Comparison of ENCODE assay signal across 1 cellular context in the genomic region with DNA sequence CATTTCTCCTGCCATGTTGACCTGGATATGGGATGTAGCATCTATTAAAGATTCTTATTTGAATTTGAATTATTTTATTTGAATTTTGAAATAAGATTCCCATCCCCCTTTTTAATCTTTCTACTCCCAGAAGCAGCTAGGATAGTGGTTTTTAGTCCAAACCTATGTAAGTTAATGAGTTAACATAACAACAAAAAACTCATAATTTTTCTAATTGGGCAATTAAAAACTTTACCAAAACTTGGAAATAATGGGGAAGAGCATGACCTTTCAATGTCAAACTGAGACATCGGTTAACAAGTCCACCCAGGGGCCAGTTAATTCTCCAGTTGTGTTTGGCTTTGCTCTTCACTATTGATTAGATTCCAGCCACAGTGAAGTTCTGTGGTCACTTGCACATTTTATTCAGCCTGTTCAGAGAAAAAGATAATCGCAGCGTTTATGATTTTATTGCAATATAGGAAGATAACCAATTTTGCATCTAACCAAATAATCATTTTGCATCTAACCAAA.
TF ChIP-seq lines count a peak whose summit lies in the region.

No MANE protein-coding gene starts in this region.

TF ChIP-seq in GM23338, 12 proteins besides CTCF, POLR2A, EP300 and RAD21 (continued from another document):
- TF ChIP-seq, protein P1, sequence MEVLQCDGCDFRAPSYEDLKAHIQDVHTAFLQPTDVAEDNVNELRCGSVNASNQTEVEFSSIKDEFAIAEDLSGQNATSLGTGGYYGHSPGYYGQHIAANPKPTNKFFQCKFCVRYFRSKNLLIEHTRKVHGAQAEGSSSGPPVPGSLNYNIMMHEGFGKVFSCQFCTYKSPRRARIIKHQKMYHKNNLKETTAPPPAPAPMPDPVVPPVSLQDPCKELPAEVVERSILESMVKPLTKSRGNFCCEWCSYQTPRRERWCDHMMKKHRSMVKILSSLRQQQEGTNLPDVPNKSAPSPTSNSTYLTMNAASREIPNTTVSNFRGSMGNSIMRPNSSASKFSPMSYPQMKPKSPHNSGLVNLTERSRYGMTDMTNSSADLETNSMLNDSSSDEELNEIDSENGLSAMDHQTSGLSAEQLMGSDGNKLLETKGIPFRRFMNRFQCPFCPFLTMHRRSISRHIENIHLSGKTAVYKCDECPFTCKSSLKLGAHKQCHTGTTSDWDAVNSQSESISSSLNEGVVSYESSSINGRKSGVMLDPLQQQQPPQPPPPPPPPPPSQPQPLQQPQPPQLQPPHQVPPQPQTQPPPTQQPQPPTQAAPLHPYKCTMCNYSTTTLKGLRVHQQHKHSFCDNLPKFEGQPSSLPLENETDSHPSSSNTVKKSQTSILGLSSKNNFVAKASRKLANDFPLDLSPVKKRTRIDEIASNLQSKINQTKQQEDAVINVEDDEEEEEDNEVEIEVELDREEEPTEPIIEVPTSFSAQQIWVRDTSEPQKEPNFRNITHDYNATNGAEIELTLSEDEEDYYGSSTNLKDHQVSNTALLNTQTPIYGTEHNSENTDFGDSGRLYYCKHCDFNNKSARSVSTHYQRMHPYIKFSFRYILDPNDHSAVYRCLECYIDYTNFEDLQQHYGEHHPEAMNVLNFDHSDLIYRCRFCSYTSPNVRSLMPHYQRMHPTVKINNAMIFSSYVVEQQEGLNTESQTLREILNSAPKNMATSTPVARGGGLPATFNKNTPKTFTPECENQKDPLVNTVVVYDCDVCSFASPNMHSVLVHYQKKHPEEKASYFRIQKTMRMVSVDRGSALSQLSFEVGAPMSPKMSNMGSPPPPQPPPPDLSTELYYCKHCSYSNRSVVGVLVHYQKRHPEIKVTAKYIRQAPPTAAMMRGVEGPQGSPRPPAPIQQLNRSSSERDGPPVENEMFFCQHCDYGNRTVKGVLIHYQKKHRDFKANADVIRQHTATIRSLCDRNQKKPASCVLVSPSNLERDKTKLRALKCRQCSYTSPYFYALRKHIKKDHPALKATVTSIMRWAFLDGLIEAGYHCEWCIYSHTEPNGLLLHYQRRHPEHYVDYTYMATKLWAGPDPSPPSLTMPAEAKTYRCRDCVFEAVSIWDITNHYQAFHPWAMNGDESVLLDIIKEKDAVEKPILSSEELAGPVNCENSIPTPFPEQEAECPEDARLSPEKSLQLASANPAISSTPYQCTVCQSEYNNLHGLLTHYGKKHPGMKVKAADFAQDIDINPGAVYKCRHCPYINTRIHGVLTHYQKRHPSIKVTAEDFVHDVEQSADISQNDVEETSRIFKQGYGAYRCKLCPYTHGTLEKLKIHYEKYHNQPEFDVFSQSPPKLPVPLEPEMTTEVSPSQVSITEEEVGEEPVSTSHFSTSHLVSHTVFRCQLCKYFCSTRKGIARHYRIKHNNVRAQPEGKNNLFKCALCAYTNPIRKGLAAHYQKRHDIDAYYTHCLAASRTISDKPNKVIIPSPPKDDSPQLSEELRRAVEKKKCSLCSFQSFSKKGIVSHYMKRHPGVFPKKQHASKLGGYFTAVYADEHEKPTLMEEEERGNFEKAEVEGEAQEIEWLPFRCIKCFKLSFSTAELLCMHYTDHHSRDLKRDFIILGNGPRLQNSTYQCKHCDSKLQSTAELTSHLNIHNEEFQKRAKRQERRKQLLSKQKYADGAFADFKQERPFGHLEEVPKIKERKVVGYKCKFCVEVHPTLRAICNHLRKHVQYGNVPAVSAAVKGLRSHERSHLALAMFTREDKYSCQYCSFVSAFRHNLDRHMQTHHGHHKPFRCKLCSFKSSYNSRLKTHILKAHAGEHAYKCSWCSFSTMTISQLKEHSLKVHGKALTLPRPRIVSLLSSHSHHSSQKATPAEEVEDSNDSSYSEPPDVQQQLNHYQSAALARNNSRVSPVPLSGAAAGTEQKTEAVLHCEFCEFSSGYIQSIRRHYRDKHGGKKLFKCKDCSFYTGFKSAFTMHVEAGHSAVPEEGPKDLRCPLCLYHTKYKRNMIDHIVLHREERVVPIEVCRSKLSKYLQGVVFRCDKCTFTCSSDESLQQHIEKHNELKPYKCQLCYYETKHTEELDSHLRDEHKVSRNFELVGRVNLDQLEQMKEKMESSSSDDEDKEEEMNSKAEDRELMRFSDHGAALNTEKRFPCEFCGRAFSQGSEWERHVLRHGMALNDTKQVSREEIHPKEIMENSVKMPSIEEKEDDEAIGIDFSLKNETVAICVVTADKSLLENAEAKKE (CRISPR knock-in tag; IDR thresholded peaks at IDR 0.05): no peak
- TF ChIP-seq ZNF331 (CRISPR knock-in tag; IDR thresholded peaks at IDR 0.05; ENCODE audit: low read depth) (no peak), NANOG (IDR thresholded peaks at IDR 0.05; ENCODE audit: borderline replicate concordance) (no peak), CREB1 (CRISPR knock-in tag; IDR thresholded peaks at IDR 0.05; ENCODE audit: low read depth) (no peak), POLR2AphosphoS5 (IDR thresholded peaks at IDR 0.05; ENCODE audit: low read depth) (no peak), EZH2phosphoT487 (IDR thresholded peaks at IDR 0.05; ENCODE audit: unreplicated experiment) (no peak), ZNF114 (CRISPR knock-in tag; IDR thresholded peaks at IDR 0.05) (no peak)
